Comparison of ENCODE assay signal across 26 cellular contexts in the genomic region with DNA sequence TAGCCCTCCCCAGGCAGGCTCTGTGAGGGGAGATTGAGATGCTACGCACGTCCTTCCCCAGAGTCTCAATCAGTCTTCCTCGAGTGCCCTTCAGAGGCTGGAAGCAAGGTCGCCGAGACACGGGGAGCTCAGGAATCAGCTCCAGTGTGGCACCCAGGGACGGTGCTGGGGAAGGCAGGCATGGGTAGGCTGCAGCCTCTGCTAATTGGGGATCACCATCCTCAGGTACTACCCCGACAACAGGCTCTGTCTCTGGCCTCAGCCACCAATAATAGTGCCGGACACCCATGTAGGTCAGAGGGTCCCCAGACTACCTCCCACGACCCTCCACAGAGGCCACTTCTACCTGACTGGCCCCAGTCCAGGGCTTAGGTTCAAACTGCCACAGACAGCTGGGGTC. TPM values are rescaled to one million over a fixed set of nuclear protein-coding genes. Genes with fewer than 3 reads are reported as not detected.
DNase-seq lines count a peak whose midpoint lies in the region; ATAC-seq and TF ChIP-seq lines count a peak whose summit lies in the region.
"Had no signal": no experiment of that assay in that cellular context is flagged by ENCODE, and none has a peak within 500 bp of the region (broad histone marks: within the 10 kb centered on the region; RNA-seq: fewer than 3 reads in every experiment).

No MANE protein-coding gene starts in this region.

- no peak overlapping the region for H2AFZ ChIP-seq in smooth muscle cell (ENCODE audit: low read depth)

- CTCF ChIA-PET in WTC11 (lab: Charles Lee) = interaction anchor here (0.5 to 4.5 kb wide), 37 partner anchors 8 to 490 kb away, joined by 3 to 53 read pairs (median 4); partner anchors contain the start of genes GSG1L and SBK1
- CTCF ChIA-PET in activated naive CD4-positive, alpha-beta T cell treated with anti-CD3 and anti-CD28 coated beads, Interleukin-2, amount 10 ng/mL, durations not matched to agents 7 days and 5 days (lab: Charles Lee) = interaction anchor here (1.7 kb wide), 1 partner anchor 126 kb away, joined by 6 read pairs; no protein-coding TSS in a partner anchor

- no peak overlapping the region for H3K4me3 Mint-ChIP-seq in HFFc6
- no peak overlapping the region for H3K4me3 Mint-ChIP-seq in WTC11
- no peak overlapping the region for H3K4me3 Mint-ChIP-seq in activated naive CD4-positive, alpha-beta T cell treated with anti-CD3 and anti-CD28 coated beads, Interleukin-2, amount 10 ng/mL, durations not matched to agents 7 days and 5 days
- H3K4me3 Mint-ChIP-seq: CD8-positive, alpha-beta memory T cell; IgD-negative memory B cell had no signal

- no peaks in the 10 kb centered on the region for H3K79me2 ChIP-seq in smooth muscle cell (ENCODE audit: low read depth)

- H3K36me3 ChIP-seq in iPS-15b (ENCODE audit: control insufficient read depth, insufficient read depth, low read length) = no peaks in the 10 kb centered on the region
- H3K36me3 ChIP-seq in smooth muscle cell (ENCODE audit: low read depth) = no peaks in the 10 kb centered on the region

- H3K9me3 Mint-ChIP-seq in HFFc6 = no peaks in the 10 kb centered on the region
- no peaks in the 10 kb centered on the region for H3K9me3 Mint-ChIP-seq in WTC11
- H3K9me3 Mint-ChIP-seq in activated naive CD4-positive, alpha-beta T cell treated with anti-CD3 and anti-CD28 coated beads, Interleukin-2, amount 10 ng/mL, durations not matched to agents 7 days and 5 days = no peaks in the 10 kb centered on the region
- H3K9me3 Mint-ChIP-seq: CD8-positive, alpha-beta memory T cell; IgD-negative memory B cell had no signal

- no peaks in the 10 kb centered on the region for H3F3A ChIP-seq in smooth muscle cell (ENCODE audit: low read depth)

- peaks cover 18% of the 10 kb centered on the region for H3K4me1 ChIP-seq in iPS-15b (ENCODE audit: control insufficient read depth, insufficient read depth, low read length)
- peaks cover 5% of the 10 kb centered on the region for H3K4me1 ChIP-seq in smooth muscle cell (ENCODE audit: low read depth)

- WGBS in smooth muscle cell (ENCODE audit: low lambda C conversion rate) = 85% methylated on average over 10 of the region's 10 CpGs

- H3K36me3 Mint-ChIP-seq in HFFc6 (ENCODE audit: low read depth) (no peaks in the 10 kb centered on the region), WTC11 (peaks cover 2% of the 10 kb centered on the region; the same call in 1 of the 2 replicates)
- H3K36me3 Mint-ChIP-seq in activated naive CD4-positive, alpha-beta T cell treated with anti-CD3 and anti-CD28 coated beads, Interleukin-2, amount 10 ng/mL, durations not matched to agents 7 days and 5 days = peaks cover 3% of the 10 kb centered on the region

- peaks cover 22% of the 10 kb centered on the region for H3K4me1 Mint-ChIP-seq in HFFc6 (ENCODE audit: low read depth)
- H3K4me1 Mint-ChIP-seq in WTC11 = peaks cover 35% of the 10 kb centered on the region
- H3K4me1 Mint-ChIP-seq in activated naive CD4-positive, alpha-beta T cell treated with anti-CD3 and anti-CD28 coated beads, Interleukin-2, amount 10 ng/mL, durations not matched to agents 7 days and 5 days = no peaks in the 10 kb centered on the region

- no peak overlapping the region for H3K4me2 ChIP-seq in smooth muscle cell

- no peak for ATAC-seq in WTC11

- DNase-seq in HFFc6 = no peak
- no peak for DNase-seq in WTC11 (ENCODE audit: low spot score)
- DNase-seq in smooth muscle cell (lab: John Stamatoyannopoulos, UW; ENCODE audit: unreplicated experiment) = no peak
- DNase-seq in stimulated activated CD4-positive, alpha-beta T cell treated with anti-CD3 and anti-CD28 coated beads, Interleukin-4, amount 100 ng/mL, for 4 hours = no peak
- no peak for DNase-seq in activated T-cell treated with anti-CD3 and anti-CD28 coated beads for 4 hours
- DNase-seq in HUDEP-2 (lab: John Stamatoyannopoulos, UW; ENCODE audit: unreplicated experiment in 76 of 76) = no peak
- DNase-seq in activated naive CD4-positive, alpha-beta T cell treated with anti-CD3 and anti-CD28 coated beads, Interleukin-2, amount 10 ng/mL, durations not matched to agents 7 days and 5 days = no peak
- DNase-seq: Calu3; CD8-positive, alpha-beta memory T cell; DMS153; MV-4-11; NCI-H1105 treated with DMSO at 0.1 percent for 48 hours; NCI-H2081; NCI-H2171; NCI-H345; NCI-H774; NK-92 treated with Interleukin-12 subunit alpha and Interleukin-12 subunit beta, amount 100 ng/mL, for 24 hours; OCI-M1; Right ventricle myocardium superior had no signal

- H3K9me3 ChIP-seq in iPS-15b (ENCODE audit: control insufficient read depth, insufficient read depth, low read length) (no peaks in the 10 kb centered on the region), smooth muscle cell (replicated peaks; ENCODE audit: low read depth) (no peaks in the 10 kb centered on the region)

- H3K27me3 ChIP-seq in iPS-15b (ENCODE audit: control insufficient read depth, insufficient read depth, low read length) = no peaks in the 10 kb centered on the region
- H3K27me3 ChIP-seq in smooth muscle cell (ENCODE audit: low read depth) = no peaks in the 10 kb centered on the region

- H3K4me3 ChIP-seq in iPS-15b (ENCODE audit: low read depth, low read length) (no peak overlapping the region), smooth muscle cell (no peak overlapping the region)

- H3K27me3 Mint-ChIP-seq in HFFc6 (ENCODE audit: insufficient read depth) (peaks cover 5% of the 10 kb centered on the region; the same call in 1 of the 2 replicates), WTC11 (ENCODE audit: low read depth) (no peaks in the 10 kb centered on the region)
- H3K27me3 Mint-ChIP-seq in activated naive CD4-positive, alpha-beta T cell treated with anti-CD3 and anti-CD28 coated beads, Interleukin-2, amount 10 ng/mL, durations not matched to agents 7 days and 5 days = no peaks in the 10 kb centered on the region
- H3K27me3 Mint-ChIP-seq: IgD-negative memory B cell had no signal

- POLR2A ChIA-PET in WTC11 (lab: Charles Lee) = no interaction called here

- H3K9ac ChIP-seq in iPS-15b (ENCODE audit: low read depth, low read length) (peak overlapping the region; percentile 37), smooth muscle cell (ENCODE audit: low read depth) (no peak overlapping the region)

- H4K20me1 ChIP-seq in smooth muscle cell (ENCODE audit: low read depth) = peaks cover 16% of the 10 kb centered on the region

- H3K27ac ChIP-seq in smooth muscle cell (ENCODE audit: low read depth) = peak overlapping the region; percentile 44
- H3K27ac ChIP-seq: C4-2B, HL-60 had no signal

- H3K27ac Mint-ChIP-seq in HFFc6 (peak overlapping the region; percentile 53; the same call in 1 of the 2 replicates), WTC11 (peak overlapping the region; percentile 32; the same call in 1 of the 2 replicates)
- H3K27ac Mint-ChIP-seq in activated naive CD4-positive, alpha-beta T cell treated with anti-CD3 and anti-CD28 coated beads, Interleukin-2, amount 10 ng/mL, durations not matched to agents 7 days and 5 days = no peak overlapping the region
- H3K27ac Mint-ChIP-seq: IgD-negative memory B cell had no signal

- no peak for TF ChIP-seq CTCF in HFFc6 (IDR thresholded peaks at IDR 0.05)
- TF ChIP-seq CTCF in WTC11 (IDR thresholded peaks at IDR 0.05) = no peak
- no peak for TF ChIP-seq CTCF in smooth muscle cell (IDR thresholded peaks at IDR 0.05; ENCODE audit: borderline replicate concordance, insufficient read depth, poor library complexity, severe bottlenecking)

TF ChIP-seq in WTC11, 78 proteins besides CTCF, POLR2A, EP300 and RAD21 (continues in another document):
- TF ChIP-seq ZBTB43 (CRISPR knock-in tag; IDR thresholded peaks at IDR 0.05) = no peak
- TF ChIP-seq NFYB (CRISPR knock-in tag; conservative IDR thresholded peaks at IDR 0.05; ENCODE audit: low read depth) = no peak
- no peak for TF ChIP-seq ZMAT4 (CRISPR knock-in tag; IDR thresholded peaks at IDR 0.05)
- no peak for TF ChIP-seq FOXJ3 (CRISPR knock-in tag; IDR thresholded peaks at IDR 0.05; ENCODE audit: borderline replicate concordance)
- TF ChIP-seq, protein P1, sequence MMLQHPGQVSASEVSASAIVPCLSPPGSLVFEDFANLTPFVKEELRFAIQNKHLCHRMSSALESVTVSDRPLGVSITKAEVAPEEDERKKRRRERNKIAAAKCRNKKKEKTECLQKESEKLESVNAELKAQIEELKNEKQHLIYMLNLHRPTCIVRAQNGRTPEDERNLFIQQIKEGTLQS (CRISPR knock-in tag; conservative IDR thresholded peaks at IDR 0.05) = no peak
- no peak for TF ChIP-seq TCF7 (CRISPR knock-in tag; IDR thresholded peaks at IDR 0.05; ENCODE audit: low read depth)

RNA-seq across cellular contexts. Expression of gene GSG1L, which starts 28.2 kb away (rescaled TPM):
- not detected for total RNA-seq in HFFc6 (2021; fragmentation: NEBNext Ultra II Directional; extraction: Animal tissue kit (Norgen Biotek cat#: 25700))
- total RNA-seq in WTC11 (2021) = 0.21 to 0.55 TPM (median 0.28 TPM) in 3 replicates
- 0.31 and 0.40 TPM in 2 replicates for total RNA-seq in smooth muscle cell
- not detected in 2 replicates for polyA plus RNA-seq in smooth muscle cell
- total RNA-seq: Calu3, HT-29, Right ventricle myocardium superior, RPMI7951, SK-MEL-5 had no signal
- polyA plus RNA-seq: CD8-positive, alpha-beta memory T cell; IgD-negative memory B cell had no signal
